5 cellular contexts compared by ENCODE assay signal in genomic region chr6:153493501-153493900, GRCh38.
"Had no signal": no experiment of that assay in that cellular context is flagged by ENCODE, and none has a peak within 500 bp of the region (broad histone marks: within the 10 kb centered on the region; RNA-seq: fewer than 3 reads in every experiment).

No MANE protein-coding gene starts in this region.

- DNase-seq: GM23248, H9, HCEC 1CT, IMR-90 had no signal

- H3K4me1 Mint-ChIP-seq: H9 had no signal

- H2AFZ ChIP-seq: GM23248 had no signal

- ATAC-seq: K562 had no signal

- H3K27ac ChIP-seq: GM23248 had no signal

- H3K4me3 ChIP-seq: GM23248, K562 had no signal

- H3K4me3 Mint-ChIP-seq: H9 had no signal

- H3K27ac Mint-ChIP-seq: H9 had no signal
